ENCODE assay signal across 13 cellular contexts in genomic region chr7:100211342-100211780, GRCh38. TPM values are rescaled to one million over a fixed set of nuclear protein-coding genes. Genes with fewer than 3 reads are reported as not detected.
DNase-seq lines count a peak whose midpoint lies in the region; ATAC-seq, FAIRE-seq and TF ChIP-seq lines count a peak whose summit lies in the region.
"Had no signal": no experiment of that assay in that cellular context is flagged by ENCODE, and none has a peak within 500 bp of the region (broad histone marks: within the 10 kb centered on the region; RNA-seq: fewer than 3 reads in every experiment).

No MANE protein-coding gene starts in this region.

- 66 to 85% (median 68%) methylated on average over 7 of the region's 7 CpGs for WGBS in small intestine, 3 donors

- H3K4me1 Mint-ChIP-seq in activated CD8-positive, alpha-beta T cell treated with anti-CD3 and anti-CD28 coated beads for 36 hours (ENCODE audit: low read depth) = peaks cover 63% of the 10 kb centered on the region

- H3K27me3 ChIP-seq in small intestine (ENCODE audit: control insufficient read depth in 2 of 2, insufficient read depth in 2 of 2, low read length in 2 of 2) = no peaks in the 10 kb centered on the region

- no peaks in the 10 kb centered on the region for H3K27me3 Mint-ChIP-seq in activated CD8-positive, alpha-beta T cell treated with anti-CD3 and anti-CD28 coated beads for 36 hours

- no peaks in the 10 kb centered on the region for H3K36me3 ChIP-seq in small intestine (ENCODE audit: control insufficient read depth in 2 of 2, insufficient read depth in 2 of 2, low read length in 2 of 2)

- peaks cover 9 to 12% of the 10 kb centered on the region in 2 donors for H3K4me1 ChIP-seq in small intestine (ENCODE audit: control insufficient read depth in 2 of 2, insufficient read depth in 1 of 2, low read depth in 1 of 2, low read length in 1 of 2)

- no peaks in the 10 kb centered on the region for H3K9me3 Mint-ChIP-seq in activated CD8-positive, alpha-beta T cell treated with anti-CD3 and anti-CD28 coated beads for 36 hours

- H3K27ac ChIP-seq in small intestine (ENCODE audit: low read depth in 1 of 2, low read length in 1 of 2) = peak overlapping the region in 1 of 2 donors; percentile 20
- H3K27ac ChIP-seq: RWPE1 had no signal

- no peaks in the 10 kb centered on the region for H3K9me3 ChIP-seq in small intestine (ENCODE audit: control insufficient read depth, low read depth)

- no peak for TF ChIP-seq CTCF in activated CD8-positive, alpha-beta T cell treated with anti-CD3 and anti-CD28 coated beads for 36 hours (IDR thresholded peaks at IDR 0.05)

- H3K36me3 Mint-ChIP-seq in activated CD8-positive, alpha-beta T cell treated with anti-CD3 and anti-CD28 coated beads for 36 hours (ENCODE audit: low read depth) = no peaks in the 10 kb centered on the region

- DNase-seq in activated CD4-positive, alpha-beta T cell treated with anti-CD3 and anti-CD28 coated beads for 48 hours = peak; percentile 47
- DNase-seq in activated CD4-positive, alpha-beta T cell treated with anti-CD3 and anti-CD28 coated beads for 1 hour = no peak
- peak; percentile 83 for DNase-seq in activated CD8-positive, alpha-beta T cell treated with anti-CD3 and anti-CD28 coated beads for 36 hours
- peak; percentile 36 for DNase-seq in small intestine
- no peak for DNase-seq in SW 1271 (lab: John Stamatoyannopoulos, UW)
- DNase-seq in foreskin melanocyte = no peak
- no peak for DNase-seq in NCI-H748 (lab: John Stamatoyannopoulos, UW; ENCODE audit: unreplicated experiment)
- DNase-seq: dermis blood vessel endothelial cell, NCI-H1092, occipital lobe had no signal

- CTCF ChIA-PET in activated CD8-positive, alpha-beta T cell treated with anti-CD3 and anti-CD28 coated beads for 36 hours (lab: Charles Lee) = interaction anchor here (1.0 to 7.7 kb wide), 5 partner anchors 17 to 129 kb away, joined by 3 to 60 read pairs (median 34); partner anchors contain the start of gene LAMTOR4

- intact Hi-C loops in activated CD8-positive, alpha-beta T cell treated with anti-CD3 and anti-CD28 coated beads for 36 hours (cut with micrococcal nuclease) = loop anchor here (5.0 kb wide), 1 partner anchor 64 kb away; the partner anchor contains the start of gene LAMTOR4

- peak overlapping the region; percentile 89 for H3K27ac Mint-ChIP-seq in activated CD8-positive, alpha-beta T cell treated with anti-CD3 and anti-CD28 coated beads for 36 hours

- no peak for FAIRE-seq in small intestine (lab: Jason Lieb, UNC)
- FAIRE-seq: A204.1 had no signal

- POLR2A ChIA-PET in activated CD8-positive, alpha-beta T cell treated with anti-CD3 and anti-CD28 coated beads for 36 hours (lab: Charles Lee) = interaction anchor here (0.9 to 3.7 kb wide), 12 partner anchors 9 to 85 kb away, joined by 3 to 28 read pairs (median 4); partner anchors contain the start of genes GPC2, MBLAC1, PVRIG and STAG3

- H3K4me3 ChIP-seq in small intestine (ENCODE audit: low read depth in 1 of 2, low read length in 2 of 2) = no peak overlapping the region

- ATAC-seq in HG02678 (IDR thresholded peaks at IDR 0.05; ENCODE audit: unreplicated experiment) = peak; percentile 48
- ATAC-seq in activated CD8-positive, alpha-beta T cell treated with anti-CD3 and anti-CD28 coated beads for 36 hours = peak; percentile 66

- H3K4me3 Mint-ChIP-seq in activated CD8-positive, alpha-beta T cell treated with anti-CD3 and anti-CD28 coated beads for 36 hours = peak overlapping the region; percentile 59

RNA-seq across cellular contexts. Expression of gene PVRIG, which starts 8.4 kb away (rescaled TPM):
- 10 to 100 TPM; 29.8 to 30.2 TPM for total RNA-seq in activated CD8-positive, alpha-beta T cell treated with anti-CD3 and anti-CD28 coated beads for 36 hours
- polyA plus RNA-seq in small intestine = 1 to 10 TPM in 1 of 3 donors, under 1 TPM in 2; 0.45 to 1.2 (median 0.81) TPM
- total RNA-seq: dermis blood vessel endothelial cell, occipital lobe had no signal

RNA-seq across cellular contexts. Expression of gene STAG3, which starts 33.6 kb away (rescaled TPM):
- total RNA-seq in activated CD8-positive, alpha-beta T cell treated with anti-CD3 and anti-CD28 coated beads for 36 hours = 10 to 100 TPM; 13.2 to 15.8 TPM
- 1 to 10 TPM in 1 of 3 donors, under 1 TPM in 1, not detected in 1; 0.81 to 3.6 TPM for polyA plus RNA-seq in small intestine

RNA-seq across cellular contexts. Expression of gene GPC2, which starts 34.2 kb away (rescaled TPM):
- 1 to 10 TPM; 3.7 to 4.3 TPM for total RNA-seq in activated CD8-positive, alpha-beta T cell treated with anti-CD3 and anti-CD28 coated beads for 36 hours
- polyA plus RNA-seq in small intestine = under 1 TPM in 1 of 3 donors, not detected in 2; 0.94 TPM

RNA-seq across cellular contexts. Expression of gene GAL3ST4, which starts 42.9 kb away (rescaled TPM):
- total RNA-seq in activated CD8-positive, alpha-beta T cell treated with anti-CD3 and anti-CD28 coated beads for 36 hours = 1 to 10 TPM; 2.4 to 2.7 TPM
- 1 to 10 TPM in 1 of 3 donors, under 1 TPM in 1, not detected in 1; 0.67 to 1.2 TPM for polyA plus RNA-seq in small intestine

RNA-seq across cellular contexts. Expression of gene TRAPPC14, which starts 52.8 kb away (rescaled TPM):
- total RNA-seq in activated CD8-positive, alpha-beta T cell treated with anti-CD3 and anti-CD28 coated beads for 36 hours = 10 to 100 TPM; 15.7 to 17.4 TPM
- polyA plus RNA-seq in small intestine = 10 to 100 TPM; 16.7 to 28.0 (median 25.1) TPM

Comparison
In these comparisons a context has a peak if more than half of its experiments do, and no peak if none do; other contexts are left out.
1. DNase-seq: peak in activated CD4-positive, alpha-beta T cell treated with anti-CD3 and anti-CD28 coated beads for 48 hours (single experiment), activated CD8-positive, alpha-beta T cell treated with anti-CD3 and anti-CD28 coated beads for 36 hours (single experiment) and small intestine (single experiment); none in activated CD4-positive, alpha-beta T cell treated with anti-CD3 and anti-CD28 coated beads for 1 hour (single experiment), SW 1271 (0 of 2), foreskin melanocyte (single experiment) and NCI-H748 (single experiment).